ENCODE assay signal across 17 cellular contexts in the genomic region with DNA sequence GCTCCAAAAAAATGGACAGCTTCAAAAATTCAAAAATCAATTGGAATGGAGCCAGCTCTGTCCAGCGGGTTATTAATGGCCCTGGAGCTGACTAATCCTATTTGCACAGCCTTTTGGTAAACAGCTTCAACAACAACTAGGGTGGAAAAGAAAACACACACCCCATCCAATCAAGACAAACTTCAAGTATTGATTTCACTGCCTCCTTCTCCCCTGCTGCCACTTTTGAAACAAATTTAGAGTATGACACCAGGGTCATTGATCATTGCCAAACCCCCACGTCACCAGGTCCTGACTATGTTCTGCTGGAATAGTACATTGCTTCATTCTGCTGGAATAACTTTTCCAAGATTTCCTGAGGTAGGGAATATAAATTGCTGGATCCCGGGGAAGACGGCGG. TPM values are rescaled to one million over a fixed set of nuclear protein-coding genes. Genes with fewer than 3 reads are reported as not detected.
DNase-seq lines count a peak whose midpoint lies in the region; ATAC-seq, FAIRE-seq and TF ChIP-seq lines count a peak whose summit lies in the region.
"Had no signal": no experiment of that assay in that cellular context is flagged by ENCODE, and none has a peak within 500 bp of the region (broad histone marks: within the 10 kb centered on the region; RNA-seq: fewer than 3 reads in every experiment).

No MANE protein-coding gene starts in this region.

- no peaks in the 10 kb centered on the region for H3K9me3 Mint-ChIP-seq in activated CD8-positive, alpha-beta T cell treated with anti-CD3 and anti-CD28 coated beads, Interleukin-2, amount 10 ng/mL, durations not matched to agents 7 days and 5 days (ENCODE audit: insufficient read depth)

- H2AFZ ChIP-seq in HepG2 (ENCODE audit: low read length) = no peak overlapping the region

- H3K9me3 ChIP-seq in HepG2 (ENCODE audit: low read length) (no peaks in the 10 kb centered on the region), colonic mucosa (no peaks in the 10 kb centered on the region)
- H3K9me3 ChIP-seq: MG63 had no signal

- BruUV-seq in HepG2 (replicated peaks; lab: Mats Ljungman, UMichigan) = no TSS peak

- no peaks in the 10 kb centered on the region for H3K36me3 Mint-ChIP-seq in activated CD8-positive, alpha-beta T cell treated with anti-CD3 and anti-CD28 coated beads, Interleukin-2, amount 10 ng/mL, durations not matched to agents 7 days and 5 days (ENCODE audit: low read depth)

- TF ChIP-seq EP300 in HepG2 (IDR thresholded peaks at IDR 0.05; ENCODE audit: low read depth in 2 of 2, low read length in 2 of 2) = 0 out of 4 replicates have a peak, but pooled peaks of 1 of the 2 experiments have one; percentile 21
- TF ChIP-seq EP300 in HepG2 (CRISPR knock-in tag; IDR thresholded peaks at IDR 0.05; ENCODE audit: borderline replicate concordance) = no peak

- POLR2A ChIA-PET in HepG2 (lab: Yijun Ruan, JAX) = interaction anchor here (1.0 kb wide), 1 partner anchor 459 kb away, joined by 3 read pairs; no protein-coding TSS in a partner anchor
- POLR2A ChIA-PET in activated CD8-positive, alpha-beta T cell treated with anti-CD3 and anti-CD28 coated beads, Interleukin-2, amount 10 ng/mL, durations not matched to agents 7 days and 5 days (lab: Charles Lee) = no interaction called here

- H3K4me3 ChIP-seq in HepG2 (replicated peaks in 1 of 3; ENCODE audit: insufficient read depth in 1 of 3, low read depth in 2 of 3, low read length in 3 of 3) (no peak overlapping the region), colonic mucosa (no peak overlapping the region)
- H3K4me3 ChIP-seq: MG63, SK-N-MC had no signal

- WGBS in HepG2 (ENCODE audit: low lambda C conversion rate) = 30% methylated on average over 5 of the region's 5 CpGs

- H3K4me1 ChIP-seq in HepG2 (ENCODE audit: insufficient read depth, low read length) (peaks cover 33% of the 10 kb centered on the region), colonic mucosa (no peaks in the 10 kb centered on the region)

- H3K36me3 ChIP-seq in HepG2 (replicated peaks in 1 of 2; ENCODE audit: control insufficient read depth in 1 of 2, insufficient read depth in 2 of 2, low read length in 2 of 2) = no peaks in the 10 kb centered on the region
- H3K36me3 ChIP-seq in colonic mucosa = no peaks in the 10 kb centered on the region
- H3K36me3 ChIP-seq: MG63 had no signal

- DNase-seq in COLO668 (lab: John Stamatoyannopoulos, UW; ENCODE audit: unreplicated experiment) (peak; percentile 79), HuH-7.5 (ENCODE audit: low spot score) (peak; percentile 58), NCI-H82 treated with DMSO at 0.1 percent for 48 hours (lab: John Stamatoyannopoulos, UW; ENCODE audit: unreplicated experiment) (peak; percentile 5), HepG2 (ENCODE audit: low spot score) (no peak), colonic mucosa (no peak)
- no peak for DNase-seq in activated CD8-positive, alpha-beta T cell treated with anti-CD3 and anti-CD28 coated beads, Interleukin-2, amount 10 ng/mL, durations not matched to agents 7 days and 5 days
- DNase-seq in stimulated activated CD4-positive, alpha-beta T cell treated with anti-CD3 and anti-CD28 coated beads, Interleukin-1b, Interleukin-23, amount 100 ng/mL, for 48 hours = no peak
- DNase-seq: COR-L47, H7, Karpas-422, MG63, NCI-H1105 treated with DMSO at 0.1 percent for 48 hours, NCI-H1930, NCI-H2171, NCI-H524 had no signal

- H3K27ac Mint-ChIP-seq in activated CD8-positive, alpha-beta T cell treated with anti-CD3 and anti-CD28 coated beads, Interleukin-2, amount 10 ng/mL, durations not matched to agents 7 days and 5 days = no peak overlapping the region

- intact Hi-C loops in HepG2 (cut with micrococcal nuclease; ENCODE audit: unreplicated experiment) (no loop called here), colonic mucosa (cut with DNase I) (no loop called here)

- peaks cover 22% of the 10 kb centered on the region for H3K27me3 Mint-ChIP-seq in activated CD8-positive, alpha-beta T cell treated with anti-CD3 and anti-CD28 coated beads, Interleukin-2, amount 10 ng/mL, durations not matched to agents 7 days and 5 days (ENCODE audit: low read depth)

- H3K27ac ChIP-seq in HepG2 (ENCODE audit: extremely low read length, insufficient read depth, low read length) (no peak overlapping the region), colonic mucosa (no peak overlapping the region)
- H3K27ac ChIP-seq: C4-2B, SK-N-MC had no signal

- peak; percentile 19; the same call in 1 of the 3 replicates for ATAC-seq in HepG2
- no peak for ATAC-seq in activated CD8-positive, alpha-beta T cell treated with anti-CD3 and anti-CD28 coated beads, Interleukin-2, amount 10 ng/mL, durations not matched to agents 7 days and 5 days

- H4K20me1 ChIP-seq in HepG2 (ENCODE audit: insufficient read depth, low read length) = no peaks in the 10 kb centered on the region

- TF ChIP-seq CTCF in HepG2 (CRISPR knock-in tag; IDR thresholded peaks at IDR 0.05) = no peak
- TF ChIP-seq CTCF in colonic mucosa (IDR thresholded peaks at IDR 0.05) = no peak

- H3K4me1 Mint-ChIP-seq in activated CD8-positive, alpha-beta T cell treated with anti-CD3 and anti-CD28 coated beads, Interleukin-2, amount 10 ng/mL, durations not matched to agents 7 days and 5 days (ENCODE audit: low read depth) = peaks cover 6% of the 10 kb centered on the region

- H3K27me3 ChIP-seq in HepG2 (ENCODE audit: control insufficient read depth in 1 of 2, insufficient read depth in 2 of 2, low read length in 2 of 2) (peaks cover 2 to 32% of the 10 kb centered on the region in 2 experiments; a peak in 3 of 5 replicates), colonic mucosa (no peaks in the 10 kb centered on the region)

- TF ChIP-seq RAD21 in HepG2 (CRISPR knock-in tag; IDR thresholded peaks at IDR 0.05) = no peak

- H3K4me2 ChIP-seq in HepG2 (ENCODE audit: low read depth, low read length) = no peak overlapping the region

- H3K9ac ChIP-seq in HepG2 (ENCODE audit: insufficient read depth, low read depth, low read length) = no peak overlapping the region
- no peak overlapping the region for H3K9ac ChIP-seq in colonic mucosa (ENCODE audit: low read depth in 2 of 2, low read length in 2 of 2)

- no peak overlapping the region for H3K4me3 Mint-ChIP-seq in activated CD8-positive, alpha-beta T cell treated with anti-CD3 and anti-CD28 coated beads, Interleukin-2, amount 10 ng/mL, durations not matched to agents 7 days and 5 days

- H3K79me2 ChIP-seq in HepG2 (ENCODE audit: insufficient read depth, low read length) = no peaks in the 10 kb centered on the region

- FAIRE-seq in HepG2 (lab: Jason Lieb, UNC) = no peak

- no peak for TF ChIP-seq POLR2A in HepG2 (IDR thresholded peaks at IDR 0.05; ENCODE audit: insufficient read depth in 1 of 2, low read depth in 2 of 2, low read length in 2 of 2)

- in situ Hi-C loops in HepG2 (cut with HindIII; ENCODE audit: extremely low pct_ligation_motif_present, low pct_unique_long_range_greater_than_20kb) = loop anchor here (10.0 kb wide), 1 partner anchor 607 kb away; no protein-coding TSS in a partner anchor

- CTCF ChIA-PET in HepG2 (lab: Yijun Ruan, JAX; ENCODE audit: low intra/inter-chr PET ratio, low total read pairs) = no interaction called here
- CTCF ChIA-PET in activated CD8-positive, alpha-beta T cell treated with anti-CD3 and anti-CD28 coated beads, Interleukin-2, amount 10 ng/mL, durations not matched to agents 7 days and 5 days (lab: Charles Lee) = interaction anchor here (0.9 to 3.7 kb wide), 5 partner anchors 9 to 463 kb away, joined by 3 to 15 read pairs (median 5); no protein-coding TSS in a partner anchor

TF ChIP-seq in HepG2, 621 proteins besides CTCF, POLR2A, EP300 and RAD21 (continues in another document):
- peak; percentile 46; the same call in 1 of the 2 replicates for TF ChIP-seq FOXA3 (CRISPR knock-in tag; IDR thresholded peaks at IDR 0.05)

RNA-seq across cellular contexts. Expression of gene GTF3A, which starts 56.8 kb away (rescaled TPM):
- 122 and 176 TPM in 2 replicates for total RNA-seq in HepG2 (2016; rRNA removed; fragmentation: Illumina TruSeq; extraction: Trizol)
- total RNA-seq in HepG2 (2016; cell fraction: cytosol; rRNA removed; fragmentation: Illumina TruSeq; extraction: Trizol; ENCODE audit: low read depth) = 1,005 and 1,074 TPM in 2 replicates
- total RNA-seq in HepG2 (2016; cell fraction: insoluble cytoplasmic fraction; rRNA removed; fragmentation: Illumina TruSeq; extraction: Trizol) = 110 and 173 TPM in 2 replicates
- total RNA-seq in HepG2 (2016; cell fraction: membrane; rRNA removed; fragmentation: Illumina TruSeq; extraction: Trizol) = 817 and 824 TPM in 2 replicates
- total RNA-seq in HepG2 (2016; cell fraction: nucleus; rRNA removed; fragmentation: Illumina TruSeq; extraction: Trizol) = 71.9 and 77.8 TPM in 2 replicates
- polyA plus RNA-seq in HepG2 (2011; rRNA removed) = 36.0 and 42.1 TPM in 2 replicates
- polyA plus RNA-seq in HepG2 (2011; cell fraction: cytosol; rRNA removed) = 36.5 and 39.7 TPM in 2 replicates
- 30.0 and 32.8 TPM in 2 replicates for polyA plus RNA-seq in HepG2 (2011; cell fraction: nucleus; rRNA removed)
- 67.4 and 79.3 TPM in 2 replicates for polyA plus RNA-seq in HepG2 (2012)
- polyA plus RNA-seq in HepG2 (2016; cell fraction: cytosol; fragmentation: Illumina TruSeq; extraction: Trizol; ENCODE audit: low read depth) = 1,318 and 1,338 TPM in 2 replicates
- 121 and 126 TPM in 2 replicates for polyA plus RNA-seq in HepG2 (2016; cell fraction: insoluble cytoplasmic fraction; fragmentation: Illumina TruSeq; extraction: Trizol; ENCODE audit: low read depth)
- 873 and 884 TPM in 2 replicates for polyA plus RNA-seq in HepG2 (2016; cell fraction: membrane; fragmentation: Illumina TruSeq; extraction: Trizol; ENCODE audit: low read depth)
- polyA plus RNA-seq in HepG2 (2016; cell fraction: nucleus; fragmentation: Illumina TruSeq; extraction: Trizol; ENCODE audit: insufficient read depth, low read depth) = 118 and 129 TPM in 2 replicates
- 25.1 and 47.9 TPM in 2 replicates for polyA minus RNA-seq in HepG2 (2011; rRNA and poly(A)+ RNA removed; ENCODE audit: low replicate concordance)
- polyA minus RNA-seq in HepG2 (2011; cell fraction: cytosol; rRNA and poly(A)+ RNA removed) = 16.9 and 22.6 TPM in 2 replicates
- polyA minus RNA-seq in HepG2 (2011; cell fraction: nucleus; rRNA and poly(A)+ RNA removed) = 16.4 and 20.8 TPM in 2 replicates
- 100 to 1,000 TPM; 227 to 233 TPM for total RNA-seq in activated CD8-positive, alpha-beta T cell treated with anti-CD3 and anti-CD28 coated beads, Interleukin-2, amount 10 ng/mL, durations not matched to agents 7 days and 5 days
- total RNA-seq in colonic mucosa = 10 to 100 TPM; 39.7 to 76.0 TPM

Comparison
In these comparisons a context has a peak if more than half of its experiments do, and no peak if none do; other contexts are left out.
1. DNase-seq: peak in COLO668 (single experiment), HuH-7.5 (single experiment) and NCI-H82 treated with DMSO at 0.1 percent for 48 hours (single experiment); none in HepG2 (single experiment), activated CD8-positive, alpha-beta T cell treated with anti-CD3 and anti-CD28 coated beads, Interleukin-2, amount 10 ng/mL, durations not matched to agents 7 days and 5 days (single experiment), colonic mucosa (single experiment) and stimulated activated CD4-positive, alpha-beta T cell treated with anti-CD3 and anti-CD28 coated beads, Interleukin-1b, Interleukin-23, amount 100 ng/mL, for 48 hours (single experiment).